Comparison of ENCODE assay signal across 8 cellular contexts in the genomic region with DNA sequence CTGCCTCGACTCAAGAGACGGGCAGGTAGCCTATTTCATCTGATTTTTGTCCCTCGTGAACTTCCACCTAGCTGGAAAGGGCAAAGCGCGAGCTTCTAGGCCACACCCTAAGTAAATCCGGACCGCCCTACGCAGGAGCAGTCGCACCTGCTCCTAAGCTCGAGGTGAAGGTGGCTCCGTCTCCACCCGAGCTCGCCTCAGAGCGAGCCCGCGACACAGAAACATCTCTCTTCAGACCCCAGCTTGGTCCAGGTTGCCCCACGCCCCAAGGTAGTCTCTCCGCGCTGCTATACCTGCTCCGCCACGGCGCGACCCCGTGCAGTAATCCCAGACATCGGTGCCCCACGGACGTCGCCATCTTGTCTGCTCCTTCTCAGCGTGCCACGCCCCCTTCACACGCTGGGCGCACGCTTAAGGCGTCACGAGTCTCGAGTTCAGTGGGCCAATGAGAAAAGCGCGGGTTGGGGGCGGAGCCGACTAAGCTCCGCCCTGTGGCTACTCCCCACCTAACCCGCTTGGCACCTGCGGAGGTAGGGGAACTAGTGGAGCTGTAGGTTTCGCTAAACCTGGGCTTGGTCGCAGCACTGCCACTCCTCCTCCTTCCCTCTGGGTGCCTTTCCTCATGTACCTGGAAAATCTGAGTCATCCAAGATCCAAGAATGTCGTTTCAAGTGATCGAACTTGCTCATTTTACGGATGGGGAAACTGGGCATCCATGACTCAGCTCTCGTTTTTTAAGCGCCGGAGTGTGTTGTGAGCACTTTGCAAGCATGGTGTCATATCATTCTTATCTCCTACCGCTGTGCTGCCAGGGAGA. TPM values are rescaled to one million over a fixed set of nuclear protein-coding genes. Genes with fewer than 3 reads are reported as not detected.
DNase-seq lines count a peak whose midpoint lies in the region; ATAC-seq, FAIRE-seq and TF ChIP-seq lines count a peak whose summit lies in the region.

Gene PISD (minus strand): TSS at position 365 of the 817 bp plus-strand sequence. CDS start 7 bp downstream, at position 358.

- H3K27me3 ChIP-seq in SU-DHL-6 (ENCODE audit: low read length) (no peaks in the 10 kb centered on the region), pancreas (no peaks in the 10 kb centered on the region), tibial artery (no peaks in the 10 kb centered on the region)

- DNase-seq in GM10266 (ENCODE audit: extremely low spot score) (peak; percentile 90), NCI-H128 (lab: John Stamatoyannopoulos, UW; ENCODE audit: unreplicated experiment) (peak; percentile 88), Right ventricle myocardium inferior (ENCODE audit: missing footprints) (peak; percentile 98), pancreas (peak; percentile 94 to 98 (median 97)), tibial artery (peak; percentile 96)
- peak; percentile 91 for DNase-seq in activated naive CD8-positive, alpha-beta T cell treated with anti-CD3 and anti-CD28 coated beads, Interleukin-2, amount 50 U/mL, for 16 hours (ENCODE audit: low read depth, low spot score)

- H4K20me1 ChIP-seq in SU-DHL-6 (ENCODE audit: low read depth, low read length): no peaks in the 10 kb centered on the region; the same call in 1 of the 2 replicates

- H3K4me3 ChIP-seq in SU-DHL-6 (ENCODE audit: insufficient read depth, low read length, poor library complexity, severe bottlenecking): peak within 1 kb of the TSS; percentile 76
- peak within 1 kb of the TSS; percentile 43 to 98 (median 88) for H3K4me3 ChIP-seq in pancreas
- peak within 1 kb of the TSS; percentile 95 to 96 for H3K4me3 ChIP-seq in tibial artery

- peak; percentile 88 for ATAC-seq in HG02642 (IDR thresholded peaks at IDR 0.05; ENCODE audit: poor library complexity, unreplicated experiment)
- ATAC-seq in Right ventricle myocardium inferior: peak; percentile 100
- peak; percentile 98 to 99 (median 99) for ATAC-seq in pancreas

- H3K9me3 ChIP-seq in SU-DHL-6 (ENCODE audit: insufficient read depth, low read length) (no peaks in the 10 kb centered on the region), pancreas (no peaks in the 10 kb centered on the region), tibial artery (no peaks in the 10 kb centered on the region)

- no peak for FAIRE-seq in pancreas (lab: Jason Lieb, UNC)

- no peak for TF ChIP-seq CTCF in GM10266 (IDR thresholded peaks at IDR 0.05; ENCODE audit: control insufficient read depth, insufficient read depth, low read depth, missing control alignments)
- no peak for TF ChIP-seq CTCF in SU-DHL-6 (IDR thresholded peaks at IDR 0.05; ENCODE audit: insufficient read depth, low read length, poor library complexity, severe bottlenecking)
- TF ChIP-seq CTCF in pancreas (IDR thresholded peaks at IDR 0.05): no peak
- TF ChIP-seq CTCF in tibial artery (IDR thresholded peaks at IDR 0.05): no peak

- peak within 1 kb of the TSS; percentile 69 for H3K9ac ChIP-seq in SU-DHL-6 (ENCODE audit: low read length)

- H3K9me2 ChIP-seq in SU-DHL-6 (replicated peaks; ENCODE audit: insufficient read depth, low read length): no peaks in the 10 kb centered on the region

- H2AFZ ChIP-seq in SU-DHL-6 (ENCODE audit: low read depth, low read length, severe bottlenecking): peak within 1 kb of the TSS; percentile 91

- H3K27ac ChIP-seq in SU-DHL-6 (ENCODE audit: low read depth, low read length) (peak within 1 kb of the TSS; percentile 2), pancreas (peak within 1 kb of the TSS; percentile 35 to 84 (median 78)), tibial artery (peak within 1 kb of the TSS; percentile 74 to 77)

- no peaks in the 10 kb centered on the region for H3F3A ChIP-seq in SU-DHL-6 (ENCODE audit: insufficient read depth)

- H3K4me1 ChIP-seq in pancreas: peaks cover 0 to 11% (median 6%) of the 10 kb centered on the region in 3 donors
- peaks cover 0 to 17% (median 16%) of the 10 kb centered on the region in 4 donors for H3K4me1 ChIP-seq in tibial artery

- H3K36me3 ChIP-seq in SU-DHL-6 (ENCODE audit: low read length) (no peaks in the 10 kb centered on the region), pancreas (no peaks in the 10 kb centered on the region), tibial artery (no peaks in the 10 kb centered on the region)

- peaks cover 47% of the 10 kb centered on the region for H3K79me2 ChIP-seq in SU-DHL-6 (ENCODE audit: insufficient read depth, low read length)

- intact Hi-C loops in Right ventricle myocardium inferior (cut with DNase I) (loop anchor here (5.0 to 10.0 kb wide), 2 partner anchors 90 to 283 kb away; partner anchors contain the start of genes DEPDC5, PRR14L and YWHAH), pancreas (cut with DNase I) (loop anchor here in 1 of 3 donors (10.0 kb wide), 1 partner anchor 303 kb away; no protein-coding TSS in a partner anchor), tibial artery (cut with DNase I; ENCODE audit: low total_unique reads) (loop anchor here (5.0 kb wide), 1 partner anchor 90 kb away; the partner anchor contains the start of genes DEPDC5 and PRR14L)

- H3K4me2 ChIP-seq in SU-DHL-6 (ENCODE audit: low read depth, low read length, poor library complexity, severe bottlenecking): peak within 1 kb of the TSS; percentile 88

- 1 to 2% methylated on average over 52 of the region's 52 CpGs for WGBS in pancreas, 2 donors

RNA-seq across cellular contexts. Expression of gene PISD, which starts in this region (rescaled TPM):
- total RNA-seq in Right ventricle myocardium inferior (18.4 TPM), pancreas (10 to 100 TPM; 11.6 to 29.3 (median 16.9) TPM)
- polyA plus RNA-seq in pancreas: 10 to 100 TPM; 38.2 to 48.3 TPM

Comparison
In these comparisons a context has a peak if more than half of its experiments do, and no peak if none do; other contexts are left out.
1. Peak in every context shown above with its lines: DNase-seq, ATAC-seq, H3K4me3 ChIP-seq and H3K27ac ChIP-seq.
2. H3K27ac ChIP-seq: peak in every context shown above with its lines; median percentile 78 in pancreas; 76 in tibial artery; 2 in SU-DHL-6.